Comparison of ENCODE assay signal across 1 cellular context in the genomic region with DNA sequence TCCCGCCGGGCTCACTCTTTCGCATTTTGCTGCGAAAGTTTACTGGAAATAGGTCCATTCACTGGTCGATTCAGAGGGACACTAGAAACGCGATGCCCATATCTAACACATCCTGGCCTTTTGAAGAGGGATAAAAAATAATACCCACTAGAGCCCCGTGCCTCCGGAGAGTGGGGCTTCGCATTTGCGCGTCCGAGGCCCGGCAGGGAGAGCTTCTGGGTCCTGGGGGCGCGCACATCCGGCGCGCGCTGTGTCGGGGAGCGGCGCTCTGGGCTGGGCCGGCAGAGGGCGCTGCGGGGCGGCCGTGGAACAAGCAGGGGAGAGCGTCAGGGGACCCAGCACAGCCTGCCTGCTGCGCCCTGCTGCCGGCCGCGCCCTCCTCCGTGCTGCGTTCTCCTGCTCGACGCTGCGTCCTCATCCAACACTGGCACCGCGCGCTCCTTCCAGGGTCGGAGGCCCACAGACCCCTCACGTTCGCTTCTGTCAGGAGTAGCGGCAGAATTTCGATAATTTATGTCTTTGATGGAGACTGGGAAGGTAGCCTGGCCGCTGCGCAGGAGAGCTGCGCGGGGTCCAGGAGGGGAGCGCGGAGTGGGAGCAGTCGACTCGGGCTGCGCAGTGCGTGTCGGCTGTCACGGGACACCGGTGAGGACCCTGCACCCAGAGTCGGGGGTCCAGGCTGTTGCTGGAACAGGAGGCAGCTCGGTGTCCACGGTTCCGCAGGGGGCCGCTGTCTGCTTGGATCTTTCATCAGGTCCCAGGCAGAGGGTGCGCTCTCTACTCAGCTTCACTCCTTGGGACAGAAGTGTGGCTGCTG.
TF ChIP-seq lines count a peak whose summit lies in the region.

No MANE protein-coding gene starts in this region.

TF ChIP-seq in HEK293, 187 proteins besides CTCF, POLR2A, EP300 and RAD21 (continued from another document):
- no peak for TF ChIP-seq ZSCAN18 (tag by site-specific recombination; IDR thresholded peaks at IDR 0.05)
- TF ChIP-seq, protein P1, sequence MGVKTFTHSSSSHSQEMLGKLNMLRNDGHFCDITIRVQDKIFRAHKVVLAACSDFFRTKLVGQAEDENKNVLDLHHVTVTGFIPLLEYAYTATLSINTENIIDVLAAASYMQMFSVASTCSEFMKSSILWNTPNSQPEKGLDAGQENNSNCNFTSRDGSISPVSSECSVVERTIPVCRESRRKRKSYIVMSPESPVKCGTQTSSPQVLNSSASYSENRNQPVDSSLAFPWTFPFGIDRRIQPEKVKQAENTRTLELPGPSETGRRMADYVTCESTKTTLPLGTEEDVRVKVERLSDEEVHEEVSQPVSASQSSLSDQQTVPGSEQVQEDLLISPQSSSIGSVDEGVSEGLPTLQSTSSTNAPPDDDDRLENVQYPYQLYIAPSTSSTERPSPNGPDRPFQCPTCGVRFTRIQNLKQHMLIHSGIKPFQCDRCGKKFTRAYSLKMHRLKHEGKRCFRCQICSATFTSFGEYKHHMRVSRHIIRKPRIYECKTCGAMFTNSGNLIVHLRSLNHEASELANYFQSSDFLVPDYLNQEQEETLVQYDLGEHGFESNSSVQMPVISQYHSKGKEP (tag by site-specific recombination; IDR thresholded peaks at IDR 0.05): no peak
- TF ChIP-seq ZNF548 (tag by site-specific recombination; IDR thresholded peaks at IDR 0.05): no peak
- peak; percentile 81 for TF ChIP-seq GLIS2 (tag by site-specific recombination; IDR thresholded peaks at IDR 0.05)
- TF ChIP-seq ZNF530 (tag by site-specific recombination; IDR thresholded peaks at IDR 0.05; ENCODE audit: low read depth): no peak
- peak; percentile 33; the same call in 1 of the 2 replicates for TF ChIP-seq SP7 (tag by site-specific recombination; IDR thresholded peaks at IDR 0.05)
- TF ChIP-seq BCL11B (tag by site-specific recombination; IDR thresholded peaks at IDR 0.05; ENCODE audit: low read depth): no peak
- TF ChIP-seq ZNF174 (tag by site-specific recombination; IDR thresholded peaks at IDR 0.05): no peak
- no peak for TF ChIP-seq PRDM4 (tag by site-specific recombination; IDR thresholded peaks at IDR 0.05)
- TF ChIP-seq ZNF571 (tag by site-specific recombination; IDR thresholded peaks at IDR 0.05): no peak
- TF ChIP-seq OSR2 (tag by site-specific recombination; IDR thresholded peaks at IDR 0.05): no peak
- TF ChIP-seq, protein P2, sequence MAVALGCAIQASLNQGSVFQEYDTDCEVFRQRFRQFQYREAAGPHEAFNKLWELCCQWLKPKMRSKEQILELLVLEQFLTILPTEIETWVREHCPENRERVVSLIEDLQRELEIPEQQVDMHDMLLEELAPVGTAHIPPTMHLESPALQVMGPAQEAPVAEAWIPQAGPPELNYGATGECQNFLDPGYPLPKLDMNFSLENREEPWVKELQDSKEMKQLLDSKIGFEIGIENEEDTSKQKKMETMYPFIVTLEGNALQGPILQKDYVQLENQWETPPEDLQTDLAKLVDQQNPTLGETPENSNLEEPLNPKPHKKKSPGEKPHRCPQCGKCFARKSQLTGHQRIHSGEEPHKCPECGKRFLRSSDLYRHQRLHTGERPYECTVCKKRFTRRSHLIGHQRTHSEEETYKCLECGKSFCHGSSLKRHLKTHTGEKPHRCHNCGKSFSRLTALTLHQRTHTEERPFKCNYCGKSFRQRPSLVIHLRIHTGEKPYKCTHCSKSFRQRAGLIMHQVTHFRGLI (tag by site-specific recombination; IDR thresholded peaks at IDR 0.05): peak; percentile 41; the same call in 1 of the 2 replicates
- no peak for TF ChIP-seq ZNF311 (tag by site-specific recombination; IDR thresholded peaks at IDR 0.05; ENCODE audit: borderline replicate concordance)
- TF ChIP-seq ZNF610 (tag by site-specific recombination; IDR thresholded peaks at IDR 0.05; ENCODE audit: borderline replicate concordance): peak; percentile 86; the same call in 1 of the 2 replicates
- TF ChIP-seq ZNF169 (tag by site-specific recombination; IDR thresholded peaks at IDR 0.05): no peak
- TF ChIP-seq ZBTB48 (tag by site-specific recombination; IDR thresholded peaks at IDR 0.05): peak; percentile 67; the same call in 1 of the 2 replicates
- no peak for TF ChIP-seq ZNF223 (tag by site-specific recombination; IDR thresholded peaks at IDR 0.05)
- 0 out of 2 replicates have a peak, but pooled peaks have one; percentile 9 for TF ChIP-seq ZNF596 (tag by site-specific recombination; IDR thresholded peaks at IDR 0.05)
- 0 out of 2 replicates have a peak, but pooled peaks have one; percentile 9 for TF ChIP-seq GLIS1 (tag by site-specific recombination; IDR thresholded peaks at IDR 0.05)
- no peak for TF ChIP-seq ZNF202 (tag by site-specific recombination; IDR thresholded peaks at IDR 0.05; ENCODE audit: borderline replicate concordance)
- 0 out of 2 replicates have a peak, but pooled peaks have one; percentile 33 for TF ChIP-seq ZNF501 (tag by site-specific recombination; IDR thresholded peaks at IDR 0.05)
- peak; percentile 81; the same call in 1 of the 2 replicates for TF ChIP-seq ZSCAN30 (tag by site-specific recombination; IDR thresholded peaks at IDR 0.05)
- no peak for TF ChIP-seq ZNF121 (tag by site-specific recombination; IDR thresholded peaks at IDR 0.05)
- TF ChIP-seq ZNF626 (tag by site-specific recombination; IDR thresholded peaks at IDR 0.05): no peak
- TF ChIP-seq ZEB2 (tag by site-specific recombination; IDR thresholded peaks at IDR 0.05): 0 out of 2 replicates have a peak, but pooled peaks have one; percentile 48
- TF ChIP-seq SALL2 (tag by site-specific recombination; IDR thresholded peaks at IDR 0.05; ENCODE audit: borderline replicate concordance): no peak
- 0 out of 2 replicates have a peak, but pooled peaks have one; percentile 40 for TF ChIP-seq YY1 (tag by site-specific recombination; IDR thresholded peaks at IDR 0.05)
- no peak for TF ChIP-seq IKZF3 (tag by site-specific recombination; IDR thresholded peaks at IDR 0.05)
- 0 out of 2 replicates have a peak, but pooled peaks have one; percentile 32 for TF ChIP-seq KLF17 (tag by site-specific recombination; IDR thresholded peaks at IDR 0.05)
- TF ChIP-seq, protein P3, sequence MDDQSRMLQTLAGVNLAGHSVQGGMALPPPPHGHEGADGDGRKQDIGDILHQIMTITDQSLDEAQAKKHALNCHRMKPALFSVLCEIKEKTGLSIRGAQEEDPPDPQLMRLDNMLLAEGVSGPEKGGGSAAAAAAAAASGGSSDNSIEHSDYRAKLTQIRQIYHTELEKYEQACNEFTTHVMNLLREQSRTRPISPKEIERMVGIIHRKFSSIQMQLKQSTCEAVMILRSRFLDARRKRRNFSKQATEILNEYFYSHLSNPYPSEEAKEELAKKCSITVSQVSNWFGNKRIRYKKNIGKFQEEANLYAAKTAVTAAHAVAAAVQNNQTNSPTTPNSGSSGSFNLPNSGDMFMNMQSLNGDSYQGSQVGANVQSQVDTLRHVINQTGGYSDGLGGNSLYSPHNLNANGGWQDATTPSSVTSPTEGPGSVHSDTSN (CRISPR knock-in tag; IDR thresholded peaks at IDR 0.05): peak; percentile 57; the same call in 1 of the 2 replicates
- peak; percentile 63; the same call in 1 of the 2 replicates for TF ChIP-seq KLF9 (tag by site-specific recombination; IDR thresholded peaks at IDR 0.05; ENCODE audit: low read depth)
- TF ChIP-seq REPIN1 (tag by site-specific recombination; IDR thresholded peaks at IDR 0.05; ENCODE audit: low read depth): no peak
- no peak for TF ChIP-seq ZBTB7A (tag by site-specific recombination; IDR thresholded peaks at IDR 0.05; ENCODE audit: low read depth)
- peak; percentile 26; the same call in 1 of the 2 replicates for TF ChIP-seq ZNF629 (tag by site-specific recombination; IDR thresholded peaks at IDR 0.05)
- no peak for TF ChIP-seq ZFP3 (tag by site-specific recombination; IDR thresholded peaks at IDR 0.05; ENCODE audit: low read depth)
- no peak for TF ChIP-seq SP3 (tag by site-specific recombination; IDR thresholded peaks at IDR 0.05)
- TF ChIP-seq PRDM6 (tag by site-specific recombination; IDR thresholded peaks at IDR 0.05): no peak
